10 cellular contexts compared by ENCODE assay signal in the genomic region with DNA sequence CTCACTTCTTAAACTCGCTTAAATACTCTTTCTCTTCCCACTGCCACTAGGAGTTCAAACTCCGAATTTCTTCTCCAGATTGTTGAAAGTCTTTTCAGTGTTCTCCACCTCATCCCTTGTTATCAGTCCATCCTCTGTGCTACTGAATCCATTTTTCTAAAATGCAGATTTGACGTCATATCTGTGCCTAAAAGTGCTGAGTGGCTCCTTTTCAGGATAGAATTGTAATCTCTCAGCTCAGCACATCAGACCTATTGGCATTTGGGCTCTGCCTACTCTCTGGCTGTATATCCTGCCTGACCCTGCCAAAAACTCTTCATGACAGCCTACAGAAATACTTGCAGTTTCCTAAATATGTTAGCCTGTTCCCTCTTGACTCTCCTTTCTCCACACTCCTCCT. TPM values are rescaled to one million over a fixed set of nuclear protein-coding genes. Genes with fewer than 3 reads are reported as not detected.
A peak's percentile ranks its signal among the peaks of the same experiment; 100 is the strongest.
DNase-seq lines count a peak whose midpoint lies in the region; ATAC-seq and TF ChIP-seq lines count a peak whose summit lies in the region.
"Had no signal": no experiment of that assay in that cellular context is flagged by ENCODE, and none has a peak within 500 bp of the region (broad histone marks: within the 10 kb centered on the region; RNA-seq: fewer than 3 reads in every experiment).

No MANE protein-coding gene starts in this region.

- peaks cover 60% of the 10 kb centered on the region for H3K4me1 Mint-ChIP-seq in activated naive CD4-positive, alpha-beta T cell treated with anti-CD3 and anti-CD28 coated beads, Interleukin-2, amount 10 ng/mL, durations not matched to agents 7 days and 5 days
- peaks cover 47% of the 10 kb centered on the region for H3K4me1 Mint-ChIP-seq in activated CD4-positive, alpha-beta memory T cell treated with anti-CD3 and anti-CD28 coated beads, Interleukin-2, amount 10 ng/mL, durations not matched to agents 7 days and 5 days

- H3K36me3 ChIP-seq in suprapubic skin: peaks cover 23% of the 10 kb centered on the region

- ATAC-seq in foreskin keratinocyte (no peak), GM18909 (IDR thresholded peaks at IDR 0.05; ENCODE audit: poor library complexity, unreplicated experiment) (no peak)

- H3K27ac Mint-ChIP-seq in activated naive CD4-positive, alpha-beta T cell treated with anti-CD3 and anti-CD28 coated beads, Interleukin-2, amount 10 ng/mL, durations not matched to agents 7 days and 5 days: peak overlapping the region; percentile 95
- H3K27ac Mint-ChIP-seq in activated CD4-positive, alpha-beta memory T cell treated with anti-CD3 and anti-CD28 coated beads, Interleukin-2, amount 10 ng/mL, durations not matched to agents 7 days and 5 days: peak overlapping the region; percentile 78

- CTCF ChIA-PET in activated naive CD4-positive, alpha-beta T cell treated with anti-CD3 and anti-CD28 coated beads, Interleukin-2, amount 10 ng/mL, durations not matched to agents 7 days and 5 days (lab: Charles Lee): interaction anchor here (0.7 to 12.6 kb wide), 9 partner anchors 8 to 59 kb away, joined by 3 to 110 read pairs (median 8); a partner anchor contains a TSS
- CTCF ChIA-PET in activated CD4-positive, alpha-beta memory T cell treated with anti-CD3 and anti-CD28 coated beads, Interleukin-2, amount 10 ng/mL, durations not matched to agents 7 days and 5 days (lab: Charles Lee): interaction anchor here (0.6 to 6.1 kb wide), 10 partner anchors 10 to 215 kb away, joined by 3 to 90 read pairs (median 6); a partner anchor contains a TSS

- POLR2A ChIA-PET in activated CD4-positive, alpha-beta memory T cell treated with anti-CD3 and anti-CD28 coated beads, Interleukin-2, amount 10 ng/mL, durations not matched to agents 7 days and 5 days (lab: Charles Lee): interaction anchor here (0.6 to 5.8 kb wide), 16 partner anchors 8 to 399 kb away, joined by 3 to 80 read pairs (median 10); a partner anchor contains a TSS

- H3K4me3 Mint-ChIP-seq in activated naive CD4-positive, alpha-beta T cell treated with anti-CD3 and anti-CD28 coated beads, Interleukin-2, amount 10 ng/mL, durations not matched to agents 7 days and 5 days: peak overlapping the region; percentile 31
- H3K4me3 Mint-ChIP-seq in activated CD4-positive, alpha-beta memory T cell treated with anti-CD3 and anti-CD28 coated beads, Interleukin-2, amount 10 ng/mL, durations not matched to agents 7 days and 5 days: peak overlapping the region; percentile 86

- no peaks in the 10 kb centered on the region for H3K9me3 ChIP-seq in suprapubic skin

- no peak for TF ChIP-seq POLR2A in suprapubic skin (IDR thresholded peaks at IDR 0.05)

- no peak overlapping the region for H3K4me3 ChIP-seq in suprapubic skin

- H3K36me3 Mint-ChIP-seq in activated naive CD4-positive, alpha-beta T cell treated with anti-CD3 and anti-CD28 coated beads, Interleukin-2, amount 10 ng/mL, durations not matched to agents 7 days and 5 days: peaks cover 6% of the 10 kb centered on the region
- H3K36me3 Mint-ChIP-seq in activated CD4-positive, alpha-beta memory T cell treated with anti-CD3 and anti-CD28 coated beads, Interleukin-2, amount 10 ng/mL, durations not matched to agents 7 days and 5 days (ENCODE audit: low read depth): peaks cover 5% of the 10 kb centered on the region

- H3K27me3 ChIP-seq in foreskin keratinocyte (no peaks in the 10 kb centered on the region), suprapubic skin (no peaks in the 10 kb centered on the region)

- H3K27ac ChIP-seq in foreskin keratinocyte (peak overlapping the region; percentile 93), suprapubic skin (peak overlapping the region; percentile 18)

- no peak for TF ChIP-seq EP300 in suprapubic skin (IDR thresholded peaks at IDR 0.05)

- TF ChIP-seq CTCF in foreskin keratinocyte (conservative IDR thresholded peaks at IDR 0.05): no peak
- no peak for TF ChIP-seq CTCF in suprapubic skin (IDR thresholded peaks at IDR 0.05)

- no peaks in the 10 kb centered on the region for H3K9me3 Mint-ChIP-seq in activated naive CD4-positive, alpha-beta T cell treated with anti-CD3 and anti-CD28 coated beads, Interleukin-2, amount 10 ng/mL, durations not matched to agents 7 days and 5 days
- no peaks in the 10 kb centered on the region for H3K9me3 Mint-ChIP-seq in activated CD4-positive, alpha-beta memory T cell treated with anti-CD3 and anti-CD28 coated beads, Interleukin-2, amount 10 ng/mL, durations not matched to agents 7 days and 5 days

- no peak for DNase-seq in activated naive CD4-positive, alpha-beta T cell treated with anti-CD3 and anti-CD28 coated beads, Interleukin-2, amount 10 ng/mL, durations not matched to agents 7 days and 5 days
- DNase-seq in activated naive CD4-positive, alpha-beta T cell treated with Interleukin-2 at 50 U/mL for 16 hours: no peak
- DNase-seq in activated CD4-positive, alpha-beta memory T cell treated with anti-CD3 and anti-CD28 coated beads, Interleukin-2, amount 10 ng/mL, durations not matched to agents 7 days and 5 days: no peak
- DNase-seq in foreskin keratinocyte: no peak
- no peak for DNase-seq in suprapubic skin (ENCODE audit: low spot score in 2 of 2)
- no peak for DNase-seq in NCI-H1417 treated with DMSO at 0.1 percent for 48 hours (lab: John Stamatoyannopoulos, UW)
- DNase-seq in amygdala (lab: John Stamatoyannopoulos, UW): no peak
- DNase-seq: erythroblast, H7 had no signal

- peaks cover 19% of the 10 kb centered on the region for H3K4me1 ChIP-seq in foreskin keratinocyte
- peaks cover 43% of the 10 kb centered on the region for H3K4me1 ChIP-seq in suprapubic skin

- no peaks in the 10 kb centered on the region for H3K27me3 Mint-ChIP-seq in activated naive CD4-positive, alpha-beta T cell treated with anti-CD3 and anti-CD28 coated beads, Interleukin-2, amount 10 ng/mL, durations not matched to agents 7 days and 5 days
- peaks cover 3% of the 10 kb centered on the region for H3K27me3 Mint-ChIP-seq in activated CD4-positive, alpha-beta memory T cell treated with anti-CD3 and anti-CD28 coated beads, Interleukin-2, amount 10 ng/mL, durations not matched to agents 7 days and 5 days

- WGBS in suprapubic skin: 66% methylated on average over 3 of the region's 3 CpGs

RNA-seq across cellular contexts. Expression of a gene that starts 1.0 kb away (rescaled TPM):
- 10 to 100 TPM; 40.2 to 41.0 TPM for total RNA-seq in activated CD4-positive, alpha-beta memory T cell treated with anti-CD3 and anti-CD28 coated beads, Interleukin-2, amount 10 ng/mL, durations not matched to agents 7 days and 5 days
- 35.1 and 40.1 TPM in 2 replicates for total RNA-seq in foreskin keratinocyte
- polyA plus RNA-seq in foreskin keratinocyte: 34.1 and 37.7 TPM in 2 replicates
- total RNA-seq in suprapubic skin: 10 to 100 TPM; 50.4 to 65.9 (median 53.1) TPM

RNA-seq across cellular contexts. Expression of a gene that starts 9.5 kb away (rescaled TPM):
- 1 to 10 TPM; 4.0 to 4.4 TPM for total RNA-seq in activated CD4-positive, alpha-beta memory T cell treated with anti-CD3 and anti-CD28 coated beads, Interleukin-2, amount 10 ng/mL, durations not matched to agents 7 days and 5 days
- total RNA-seq in foreskin keratinocyte (4.3 and 5.9 TPM in 2 replicates), suprapubic skin (100 to 1,000 TPM; 127 to 144 (median 130) TPM)
- polyA plus RNA-seq in foreskin keratinocyte: 4.4 and 7.4 TPM in 2 replicates

RNA-seq across cellular contexts. Expression of a gene that starts 27.1 kb away (rescaled TPM):
- 10 to 100 TPM; 31.6 to 33.4 TPM for total RNA-seq in activated CD4-positive, alpha-beta memory T cell treated with anti-CD3 and anti-CD28 coated beads, Interleukin-2, amount 10 ng/mL, durations not matched to agents 7 days and 5 days
- total RNA-seq in foreskin keratinocyte: 69.4 and 82.0 TPM in 2 replicates
- 75.4 and 91.3 TPM in 2 replicates for polyA plus RNA-seq in foreskin keratinocyte
- 100 to 1,000 TPM in 1 of 4 donors, 10 to 100 TPM in 3; 49.0 to 101 (median 82.1) TPM for total RNA-seq in suprapubic skin

RNA-seq across cellular contexts. Expression of a gene that starts 27.2 kb away (rescaled TPM):
- 10 to 100 TPM; 25.8 to 27.7 TPM for total RNA-seq in activated CD4-positive, alpha-beta memory T cell treated with anti-CD3 and anti-CD28 coated beads, Interleukin-2, amount 10 ng/mL, durations not matched to agents 7 days and 5 days
- total RNA-seq in foreskin keratinocyte (26.5 and 30.2 TPM in 2 replicates), suprapubic skin (10 to 100 TPM; 19.8 to 31.2 (median 21.2) TPM)
- 11.9 and 15.0 TPM in 2 replicates for polyA plus RNA-seq in foreskin keratinocyte

RNA-seq across cellular contexts. Expression of a gene that starts 30.0 kb away (rescaled TPM):
- 100 to 1,000 TPM; 133 to 139 TPM for total RNA-seq in activated CD4-positive, alpha-beta memory T cell treated with anti-CD3 and anti-CD28 coated beads, Interleukin-2, amount 10 ng/mL, durations not matched to agents 7 days and 5 days
- total RNA-seq in foreskin keratinocyte: 40.5 and 43.5 TPM in 2 replicates
- 36.7 and 38.7 TPM in 2 replicates for polyA plus RNA-seq in foreskin keratinocyte
- total RNA-seq in suprapubic skin: 10 to 100 TPM; 43.0 to 61.0 (median 54.3) TPM

Comparison
In these comparisons a context has a peak if more than half of its experiments do, and no peak if none do; other contexts are left out.
1. RNA of a gene that starts 9.5 kb away (total RNA-seq): 127 to 144 TPM in suprapubic skin; 4.3 to 5.9 TPM in foreskin keratinocyte and 4.0 to 4.4 TPM in activated CD4-positive, alpha-beta memory T cell treated with anti-CD3 and anti-CD28 coated beads, Interleukin-2, amount 10 ng/mL, durations not matched to agents 7 days and 5 days; every median in the first group is over 10 times any median in the second.